ENCODE assay signal across 1 cellular context in genomic region chr12:51388066-51388799, GRCh38.
TF ChIP-seq lines count a peak whose summit lies in the region.

No MANE protein-coding gene starts in this region.

TF ChIP-seq in SK-N-SH, 30 proteins besides CTCF, POLR2A, EP300 and RAD21 (continued from another document):
- no peak for TF ChIP-seq IRF3 (IDR thresholded peaks at IDR 0.05; ENCODE audit: low read depth, low read length)
- no peak for TF ChIP-seq SMC3 (IDR thresholded peaks at IDR 0.05; ENCODE audit: low read depth, low read length)
- no peak for TF ChIP-seq POLR2AphosphoS5 (IDR thresholded peaks at IDR 0.05; ENCODE audit: low read depth, low read length)
- TF ChIP-seq CHD2 (IDR thresholded peaks at IDR 0.05; ENCODE audit: low read length, partially characterized antibody) = no peak
- no peak for TF ChIP-seq MAX (IDR thresholded peaks at IDR 0.05; ENCODE audit: low read depth)
- TF ChIP-seq EZH2phosphoT487 (IDR thresholded peaks at IDR 0.05; ENCODE audit: borderline replicate concordance, low read depth) = no peak
- TF ChIP-seq ELF1 (IDR thresholded peaks at IDR 0.05) = no peak
- no peak for TF ChIP-seq FOXM1 (IDR thresholded peaks at IDR 0.05; ENCODE audit: low read depth)
- TF ChIP-seq RCOR1 (IDR thresholded peaks at IDR 0.05; ENCODE audit: low read length) = peak; percentile 52; the same call in 1 of the 2 replicates
- TF ChIP-seq USF1 (IDR thresholded peaks at IDR 0.05; ENCODE audit: borderline replicate concordance, low read depth) = no peak
- TF ChIP-seq NRF1 (IDR thresholded peaks at IDR 0.05; ENCODE audit: low read depth, low read length) = no peak
- no peak for TF ChIP-seq MEF2A (IDR thresholded peaks at IDR 0.05; ENCODE audit: borderline replicate concordance, low read depth)
- TF ChIP-seq GABPA (IDR thresholded peaks at IDR 0.05; ENCODE audit: low read depth) = no peak
- TF ChIP-seq USF2 (IDR thresholded peaks at IDR 0.05; ENCODE audit: borderline replicate concordance, low read depth, low read length) = no peak
- no peak for TF ChIP-seq NFIC (IDR thresholded peaks at IDR 0.05; ENCODE audit: borderline replicate concordance)
- TF ChIP-seq PBX3 (IDR thresholded peaks at IDR 0.05) = no peak
- no peak for TF ChIP-seq RXRA (IDR thresholded peaks at IDR 0.05; ENCODE audit: borderline replicate concordance, low read depth)
- peak; percentile 78; the same call in 1 of the 2 replicates for TF ChIP-seq FOXJ3 (CRISPR knock-in tag; IDR thresholded peaks at IDR 0.05)
- TF ChIP-seq JUND (IDR thresholded peaks at IDR 0.05) = no peak
- TF ChIP-seq MXI1 (IDR thresholded peaks at IDR 0.05; ENCODE audit: low read depth, low read length) = no peak
- TF ChIP-seq SIN3A (IDR thresholded peaks at IDR 0.05; ENCODE audit: borderline replicate concordance, low read depth, low read length) = no peak
TF ChIP-seq in SK-N-SH: peak in this region for 3.
